ENCODE assay signal across 8 cellular contexts in the genomic region with DNA sequence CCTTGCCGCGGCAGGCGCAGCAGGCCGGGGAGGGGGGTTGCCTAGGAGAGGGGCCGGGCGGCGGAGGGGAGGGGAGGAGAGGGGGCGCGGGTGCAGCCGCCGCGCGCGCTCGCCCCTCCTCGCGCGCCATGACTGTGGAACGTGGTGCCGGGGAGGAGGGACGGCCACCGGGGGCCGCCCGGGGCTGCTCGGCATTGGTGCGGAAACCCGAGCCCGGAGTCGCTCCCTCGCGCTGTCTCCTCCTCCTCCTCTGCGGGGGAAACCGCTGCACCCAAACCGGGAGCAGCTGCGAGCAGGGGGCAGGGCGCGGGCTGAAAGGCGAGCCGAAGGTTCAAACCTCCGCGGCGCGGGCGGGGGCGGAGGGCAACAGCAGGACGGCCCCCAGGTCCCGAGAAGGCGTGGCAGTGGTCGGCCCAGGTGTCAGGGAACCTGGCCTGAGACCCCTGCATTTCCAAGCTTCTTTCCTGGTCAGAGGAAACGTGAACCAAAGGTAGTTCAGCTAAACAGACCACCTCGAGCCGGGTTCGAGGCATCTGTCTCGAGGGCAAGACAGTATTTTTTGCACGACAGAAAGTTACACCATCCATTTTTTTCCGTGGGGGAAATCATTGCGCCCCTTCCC. TPM values are rescaled to one million over a fixed set of nuclear protein-coding genes. Genes with fewer than 3 reads are reported as not detected.
DNase-seq lines count a peak whose midpoint lies in the region; ATAC-seq, FAIRE-seq and TF ChIP-seq lines count a peak whose summit lies in the region.

No MANE protein-coding gene starts in this region.

- no peaks in the 10 kb centered on the region for H3K9me3 ChIP-seq in sigmoid colon

- H3K4me3 ChIP-seq in astrocyte of the spinal cord (ENCODE audit: low read depth, low read length) (peak overlapping the region; percentile 86), sigmoid colon (peak overlapping the region; percentile 66 to 93 (median 80))

- H3K4me3 Mint-ChIP-seq in T-helper 2 cell treated with Interferon-gamma antibody and Interleukin-4, amounts not matched to agents 5 μg/mL and 100 μg/mL, for 36 hours = peak overlapping the region; percentile 89

- FAIRE-seq in G401.6 (lab: Jason Lieb, UNC) (peak; percentile 82), RCC 7860 (lab: Jason Lieb, UNC) (no peak)

- 1% methylated on average over 57 of the region's 57 CpGs for WGBS in sigmoid colon, 2 donors

- peak overlapping the region; percentile 93 to 97 (median 95) for H3K27ac ChIP-seq in sigmoid colon

- ATAC-seq in HG02571 (IDR thresholded peaks at IDR 0.05; ENCODE audit: unreplicated experiment) = peak; percentile 45

- no peaks in the 10 kb centered on the region for H3K27me3 ChIP-seq in sigmoid colon

- in situ Hi-C loops in astrocyte of the spinal cord (cut with HindIII; ENCODE audit: low sequenced_read_pairs) = no loop called here

- TF ChIP-seq EP300 in sigmoid colon (IDR thresholded peaks at IDR 0.05) = no peak

- peaks cover 0 to 43% (median 22%) of the 10 kb centered on the region in 4 donors for H3K4me1 ChIP-seq in sigmoid colon

- peaks cover 39% of the 10 kb centered on the region for H3K4me1 Mint-ChIP-seq in T-helper 2 cell treated with Interferon-gamma antibody and Interleukin-4, amounts not matched to agents 5 μg/mL and 100 μg/mL, for 36 hours (ENCODE audit: low read depth)

- TF ChIP-seq CTCF in astrocyte of the spinal cord (IDR thresholded peaks at IDR 0.05; ENCODE audit: low read depth, low read length) = no peak
- no peak for TF ChIP-seq CTCF in sigmoid colon (IDR thresholded peaks at IDR 0.05)

- H3K27ac Mint-ChIP-seq in T-helper 2 cell treated with Interferon-gamma antibody and Interleukin-4, amounts not matched to agents 5 μg/mL and 100 μg/mL, for 36 hours = peak overlapping the region; percentile 88

- no peaks in the 10 kb centered on the region for H3K9me3 Mint-ChIP-seq in T-helper 2 cell treated with Interferon-gamma antibody and Interleukin-4, amounts not matched to agents 5 μg/mL and 100 μg/mL, for 36 hours

- TF ChIP-seq POLR2A in sigmoid colon (IDR thresholded peaks at IDR 0.05) = peak; percentile 60 to 70

- peaks cover 12% of the 10 kb centered on the region for H3K27me3 Mint-ChIP-seq in T-helper 2 cell treated with Interferon-gamma antibody and Interleukin-4, amounts not matched to agents 5 μg/mL and 100 μg/mL, for 36 hours (ENCODE audit: low read depth)

- DNase-seq in NCI-H1694 (lab: John Stamatoyannopoulos, UW) (peak; percentile 80), astrocyte of the spinal cord (ENCODE audit: low read depth, low spot score) (peak; percentile 91), hypothalamus (lab: John Stamatoyannopoulos, UW) (peak in 44 of 51 donors; percentile 24 to 83 (median 68)), sigmoid colon (peak; percentile 96), RCC 7860 (ENCODE audit: low spot score) (no peak)
- peak; percentile 80 for DNase-seq in T-helper 2 cell treated with Interferon-gamma antibody and Interleukin-4, amounts not matched to agents 5 μg/mL and 100 μg/mL, for 36 hours (ENCODE audit: low spot score)

- no peaks in the 10 kb centered on the region for H3K36me3 ChIP-seq in sigmoid colon

- peaks cover 11% of the 10 kb centered on the region for H3K36me3 Mint-ChIP-seq in T-helper 2 cell treated with Interferon-gamma antibody and Interleukin-4, amounts not matched to agents 5 μg/mL and 100 μg/mL, for 36 hours (ENCODE audit: low read depth)

- intact Hi-C loops in sigmoid colon (cut with DNase I) = loop anchor here (5.0 kb wide), 4 partner anchors 79 to 236 kb away; partner anchors contain the start of gene MRPS10

RNA-seq across cellular contexts. Expression of gene TRERF1, which starts 1.4 kb away (rescaled TPM):
- 10 to 100 TPM in 1 of 4 donors, 1 to 10 TPM in 3; 4.6 to 10.5 (median 5.9) TPM for total RNA-seq in sigmoid colon
- polyA plus RNA-seq in sigmoid colon = 1 to 10 TPM in 2 of 3 donors, under 1 TPM in 1; 0.46 to 4.0 (median 1.2) TPM
